ENCODE assay signal across 6 cellular contexts in genomic region chr11:115687934-115688333, GRCh38.
"Had no signal": no experiment of that assay in that cellular context is flagged by ENCODE, and none has a peak within 500 bp of the region (broad histone marks: within the 10 kb centered on the region; RNA-seq: fewer than 3 reads in every experiment).

No MANE protein-coding gene starts in this region.

- H3K4me3 ChIP-seq: GM23338, K562 had no signal

- H3K9me3 Mint-ChIP-seq: GM23338, H9 had no signal

- DNase-seq: H9, HCEC 1CT, HFFc6, IMR-90 had no signal

- H3K4me1 Mint-ChIP-seq: GM23338, H9 had no signal

- H3K4me3 Mint-ChIP-seq: GM23338, H9, HFFc6 had no signal

- H3K27ac Mint-ChIP-seq: GM23338, H9, HFFc6 had no signal
